Comparison of ENCODE assay signal across 11 cellular contexts in the genomic region with DNA sequence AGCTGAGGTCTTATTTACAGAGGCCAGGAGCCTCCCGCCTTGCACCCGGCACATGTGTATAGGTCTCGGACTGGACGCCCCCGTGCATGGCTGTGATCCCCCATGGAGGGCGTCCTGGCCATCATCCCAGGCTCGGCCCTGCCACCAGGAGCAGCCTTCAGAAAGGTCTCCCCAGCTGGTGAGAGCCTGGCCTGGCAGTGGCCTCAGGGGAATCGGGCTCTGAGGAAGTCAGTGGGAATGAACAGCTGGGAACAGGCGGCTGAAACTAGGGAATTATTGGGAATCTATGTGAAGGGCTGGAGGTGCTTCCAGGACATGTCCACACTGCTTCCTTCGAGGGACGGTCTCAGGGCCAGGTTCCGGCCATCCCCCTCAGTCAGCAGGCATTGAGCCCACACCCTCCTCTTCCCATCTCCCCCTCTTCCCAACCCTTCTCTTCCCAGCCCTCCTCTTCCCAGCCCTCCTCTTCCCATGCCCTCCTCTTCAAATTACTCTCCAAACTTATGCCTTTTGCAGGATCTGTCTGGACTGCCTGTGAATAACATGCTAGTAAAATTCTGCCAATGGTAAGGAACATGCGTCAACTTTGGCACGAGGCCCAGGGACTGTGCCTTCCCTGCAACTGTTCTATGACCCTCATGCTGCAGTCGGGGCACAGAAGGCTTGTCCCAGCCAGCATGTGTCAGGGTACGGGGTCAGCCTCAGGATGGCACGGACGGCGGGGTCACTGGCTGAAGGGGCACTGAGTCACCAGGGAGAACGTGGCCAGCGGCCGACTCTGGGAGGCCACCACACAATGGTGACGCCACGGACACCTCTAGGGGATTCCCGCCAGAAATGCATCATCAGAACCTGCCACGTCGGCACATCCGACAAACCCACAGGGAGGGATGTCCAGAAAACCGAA. TPM values are rescaled to one million over a fixed set of nuclear protein-coding genes. Genes with fewer than 3 reads are reported as not detected.
DNase-seq lines count a peak whose midpoint lies in the region; ATAC-seq and TF ChIP-seq lines count a peak whose summit lies in the region.
"Had no signal": no experiment of that assay in that cellular context is flagged by ENCODE, and none has a peak within 500 bp of the region (broad histone marks: within the 10 kb centered on the region; RNA-seq: fewer than 3 reads in every experiment).

No MANE protein-coding gene starts in this region.

- no peaks in the 10 kb centered on the region for H3K4me1 ChIP-seq in CD8-positive, alpha-beta T cell (ENCODE audit: insufficient read depth, low read length)

- H3K4me3 ChIP-seq in CD8-positive, alpha-beta T cell (ENCODE audit: low read depth, low read length): no peak overlapping the region
- H3K4me3 ChIP-seq in fibroblast of villous mesenchyme (ENCODE audit: low read depth, low read length): no peak overlapping the region
- H3K4me3 ChIP-seq: dorsolateral prefrontal cortex had no signal

- H3K27ac Mint-ChIP-seq in CD8-positive, alpha-beta T cell: peak overlapping the region; percentile 57
- H3K27ac Mint-ChIP-seq in T-helper 17 cell: peak overlapping the region; percentile 91
- no peak overlapping the region for H3K27ac Mint-ChIP-seq in T-helper 2 cell treated with Interferon-gamma antibody and Interleukin-4, amounts not matched to agents 5 μg/mL and 100 μg/mL, for 36 hours

- POLR2A ChIA-PET in CD8-positive, alpha-beta T cell (lab: Charles Lee): no interaction called here

- no peaks in the 10 kb centered on the region for H3K27me3 ChIP-seq in CD8-positive, alpha-beta T cell (ENCODE audit: insufficient read depth, low read length)
- H3K27me3 ChIP-seq: dorsolateral prefrontal cortex had no signal

- peaks cover 57% of the 10 kb centered on the region for H3K36me3 ChIP-seq in CD8-positive, alpha-beta T cell (ENCODE audit: insufficient read depth, low read length)

- H3K9me3 ChIP-seq in CD8-positive, alpha-beta T cell (ENCODE audit: low read length): no peaks in the 10 kb centered on the region
- H3K9me3 ChIP-seq in T-helper 17 cell (ENCODE audit: control insufficient read depth, low read length, poor library complexity, severe bottlenecking): no peaks in the 10 kb centered on the region

- H3K27ac ChIP-seq in CD8-positive, alpha-beta T cell (ENCODE audit: low read depth, low read length): no peak overlapping the region

- DNase-seq in CD8-positive, alpha-beta T cell: peak in 1 of 7 experiments; percentile 13
- DNase-seq in T-helper 17 cell (no peak), fibroblast of villous mesenchyme (ENCODE audit: low read depth) (peak; percentile 74), posterior vena cava (ENCODE audit: low spot score) (peak; percentile 92), NCI-H226 (no peak), C1 segment of cervical spinal cord (lab: John Stamatoyannopoulos, UW) (no peak), NCI-H187 (lab: John Stamatoyannopoulos, UW) (no peak)
- no peak for DNase-seq in T-helper 2 cell treated with Interferon-gamma antibody and Interleukin-4, amounts not matched to agents 5 μg/mL and 100 μg/mL, for 36 hours (ENCODE audit: low spot score)
- DNase-seq: activated CD4-positive, alpha-beta T cell treated with anti-CD3 and anti-CD28 coated beads for 4 hours; dorsolateral prefrontal cortex; NCI-H69 had no signal

- CTCF ChIA-PET in CD8-positive, alpha-beta T cell (lab: Charles Lee): no interaction called here

- no peak for ATAC-seq in CD8-positive, alpha-beta T cell
- peak; percentile 26 for ATAC-seq in T-helper 17 cell

- peaks cover 65% of the 10 kb centered on the region for H3K36me3 Mint-ChIP-seq in CD8-positive, alpha-beta T cell
- peaks cover 8% of the 10 kb centered on the region for H3K36me3 Mint-ChIP-seq in T-helper 17 cell (ENCODE audit: low read depth)
- H3K36me3 Mint-ChIP-seq in T-helper 2 cell treated with Interferon-gamma antibody and Interleukin-4, amounts not matched to agents 5 μg/mL and 100 μg/mL, for 36 hours (ENCODE audit: low read depth): peaks cover 14% of the 10 kb centered on the region

- intact Hi-C loops in CD8-positive, alpha-beta T cell (cut with DNase I, micrococcal nuclease): no loop called here
- intact Hi-C loops in posterior vena cava (cut with DNase I): no loop called here

- H3K27me3 Mint-ChIP-seq in CD8-positive, alpha-beta T cell (ENCODE audit: low read depth): no peaks in the 10 kb centered on the region
- no peaks in the 10 kb centered on the region for H3K27me3 Mint-ChIP-seq in T-helper 17 cell
- no peaks in the 10 kb centered on the region for H3K27me3 Mint-ChIP-seq in T-helper 2 cell treated with Interferon-gamma antibody and Interleukin-4, amounts not matched to agents 5 μg/mL and 100 μg/mL, for 36 hours (ENCODE audit: low read depth)

- TF ChIP-seq CTCF in CD8-positive, alpha-beta T cell (IDR thresholded peaks at IDR 0.05): no peak
- TF ChIP-seq CTCF in fibroblast of villous mesenchyme (IDR thresholded peaks at IDR 0.05; ENCODE audit: insufficient read depth, low read depth, low read length): no peak

- no peak overlapping the region for H3K4me3 Mint-ChIP-seq in CD8-positive, alpha-beta T cell
- H3K4me3 Mint-ChIP-seq in T-helper 17 cell: peak overlapping the region; percentile 66
- no peak overlapping the region for H3K4me3 Mint-ChIP-seq in T-helper 2 cell treated with Interferon-gamma antibody and Interleukin-4, amounts not matched to agents 5 μg/mL and 100 μg/mL, for 36 hours

- H3K9me3 Mint-ChIP-seq in CD8-positive, alpha-beta T cell: no peaks in the 10 kb centered on the region
- no peaks in the 10 kb centered on the region for H3K9me3 Mint-ChIP-seq in T-helper 2 cell treated with Interferon-gamma antibody and Interleukin-4, amounts not matched to agents 5 μg/mL and 100 μg/mL, for 36 hours

- no peaks in the 10 kb centered on the region for H3K4me1 Mint-ChIP-seq in CD8-positive, alpha-beta T cell (ENCODE audit: low read depth)
- H3K4me1 Mint-ChIP-seq in T-helper 17 cell: peaks cover 14% of the 10 kb centered on the region
- no peaks in the 10 kb centered on the region for H3K4me1 Mint-ChIP-seq in T-helper 2 cell treated with Interferon-gamma antibody and Interleukin-4, amounts not matched to agents 5 μg/mL and 100 μg/mL, for 36 hours (ENCODE audit: low read depth)

RNA-seq across cellular contexts. Expression of gene C13orf46, which starts 24.2 kb away (rescaled TPM):
- 10 to 100 TPM; 12.1 to 16.8 TPM for total RNA-seq in CD8-positive, alpha-beta T cell
- total RNA-seq in T-helper 17 cell (10 to 100 TPM; 18.6 to 22.6 TPM), fibroblast of villous mesenchyme (under 0.01 TPM in 2 replicates), posterior vena cava (1 to 10 TPM; 1.2 to 1.9 TPM)

Comparison
In these comparisons a context has a peak if more than half of its experiments do, and no peak if none do; other contexts are left out.
1. DNase-seq: peak in fibroblast of villous mesenchyme (single experiment) and posterior vena cava (single experiment); none in T-helper 17 cell (0 of 3), NCI-H226 (single experiment), T-helper 2 cell treated with Interferon-gamma antibody and Interleukin-4, amounts not matched to agents 5 μg/mL and 100 μg/mL, for 36 hours (single experiment), C1 segment of cervical spinal cord (0 of 14) and NCI-H187 (0 of 2).
2. RNA of gene C13orf46, which starts 24.2 kb away (total RNA-seq): 18.6 to 22.6 TPM in T-helper 17 cell and 12.1 to 16.8 TPM in CD8-positive, alpha-beta T cell; 1.2 to 1.9 TPM in posterior vena cava and under 0.01 TPM in fibroblast of villous mesenchyme; every median in the first group is over 4 times any median in the second.